In the genomic region with DNA sequence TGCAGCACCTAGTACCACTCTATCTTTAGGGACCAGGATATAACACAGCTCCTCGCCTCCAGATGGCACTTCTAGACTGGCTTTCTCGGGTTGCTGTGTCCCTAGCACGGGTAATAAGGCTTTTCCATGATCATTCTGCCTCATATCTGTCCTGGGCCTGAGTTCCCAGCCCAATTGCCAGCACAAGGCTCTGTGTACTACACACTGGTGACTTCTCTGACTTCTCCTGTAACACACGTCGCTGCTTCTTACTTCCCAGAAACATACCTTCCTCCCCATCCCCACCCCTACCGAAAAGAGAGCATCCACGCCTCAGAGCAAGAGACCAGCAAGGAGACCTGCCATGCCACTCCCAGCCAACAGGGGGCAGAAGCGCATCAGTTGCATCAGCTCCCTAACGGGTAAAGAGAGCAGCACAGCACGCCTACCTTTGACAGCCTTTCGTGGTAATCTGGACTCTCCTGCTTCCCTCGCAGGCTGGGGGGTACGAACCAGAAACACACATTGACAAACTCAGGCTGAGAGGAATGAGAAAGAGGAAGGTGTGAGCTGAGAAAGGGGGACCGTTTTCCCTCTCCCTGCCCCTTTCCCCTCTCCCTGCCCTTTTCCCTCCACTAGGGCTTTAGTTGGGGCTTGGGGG, we compare ENCODE assay signal across 8 cellular contexts. TPM values are rescaled to one million over a fixed set of nuclear protein-coding genes. Genes with fewer than 3 reads are reported as not detected.
DNase-seq lines count a peak whose midpoint lies in the region; ATAC-seq and TF ChIP-seq lines count a peak whose summit lies in the region.

No MANE protein-coding gene starts in this region.

- CTCF ChIA-PET in HEK293 (lab: Yijun Ruan, JAX), result interaction anchor here (0.6 to 8.5 kb wide), 36 partner anchors 8 to 219 kb away, joined by 3 to 94 read pairs (median 5); a partner anchor contains a TSS

- WGBS in heart right ventricle, 2 donors, result 24 to 26% methylated on average over 14 of the region's 14 CpGs
- 11 to 16% methylated on average over 14 of the region's 14 CpGs for WGBS in aorta, 2 donors

- H3K27ac Mint-ChIP-seq in activated naive CD8-positive, alpha-beta T cell, result peak overlapping the region; percentile 13

- no peaks in the 10 kb centered on the region for H3F3A ChIP-seq in SU-DHL-6 (ENCODE audit: insufficient read depth)

- H3K4me3 Mint-ChIP-seq in activated naive CD8-positive, alpha-beta T cell, result no peak overlapping the region

- no peaks in the 10 kb centered on the region for H3K27me3 ChIP-seq in SU-DHL-6 (ENCODE audit: low read length)
- H3K27me3 ChIP-seq in heart right ventricle, result no peaks in the 10 kb centered on the region
- no peaks in the 10 kb centered on the region for H3K27me3 ChIP-seq in aorta (ENCODE audit: control insufficient read depth in 1 of 2, insufficient read depth in 2 of 2, low read length in 1 of 2)

- no peaks in the 10 kb centered on the region for H3K79me2 ChIP-seq in SU-DHL-6 (ENCODE audit: insufficient read depth, low read length)

- H3K9me3 Mint-ChIP-seq in activated naive CD8-positive, alpha-beta T cell (ENCODE audit: low read depth), result no peaks in the 10 kb centered on the region

- H3K27ac ChIP-seq in HEK293 (ENCODE audit: extremely low read depth, low read depth, low read length), result no peak overlapping the region
- H3K27ac ChIP-seq in SU-DHL-6 (ENCODE audit: low read depth, low read length), result no peak overlapping the region
- H3K27ac ChIP-seq in heart right ventricle, result no peak overlapping the region
- H3K27ac ChIP-seq in aorta (ENCODE audit: low read depth in 1 of 2, low read length in 2 of 2), result peak overlapping the region in 1 of 2 donors; percentile 76

- ATAC-seq in heart right ventricle, result peak; percentile 81 to 93 (median 84)
- peak; percentile 90 for ATAC-seq in aorta (ENCODE audit: low FRiP score)

- no peaks in the 10 kb centered on the region for H4K20me1 ChIP-seq in SU-DHL-6 (ENCODE audit: low read depth, low read length)

- H3K4me3 ChIP-seq in HEK293 (ENCODE audit: low read depth, low read length) (no peak overlapping the region), SU-DHL-6 (ENCODE audit: insufficient read depth, low read length, poor library complexity, severe bottlenecking) (no peak overlapping the region), heart right ventricle (no peak overlapping the region), aorta (ENCODE audit: low read length in 2 of 2) (no peak overlapping the region)

- peak overlapping the region; percentile 28; the same call in 1 of the 2 replicates for H3K9ac ChIP-seq in SU-DHL-6 (ENCODE audit: low read length)

- H3K27me3 Mint-ChIP-seq in activated naive CD8-positive, alpha-beta T cell, result no peaks in the 10 kb centered on the region

- DNase-seq in DMS79 treated with DMSO at 0.1 percent for 48 hours (lab: John Stamatoyannopoulos, UW) (peak; percentile 41), NCI-H1417 treated with DMSO at 0.1 percent for 48 hours (lab: John Stamatoyannopoulos, UW) (peak; percentile 18), heart right ventricle (peak; percentile 84), putamen (ENCODE audit: low spot score) (peak; percentile 45), aorta (peak; percentile 91 to 96)

- POLR2A ChIA-PET in HEK293 (lab: Yijun Ruan, JAX), result interaction anchor here (0.9 to 3.4 kb wide), 4 partner anchors 12 to 54 kb away, joined by 3 to 16 read pairs (median 4); a partner anchor contains a TSS

- H3K36me3 ChIP-seq in HEK293 (ENCODE audit: control insufficient read depth in 2 of 2, insufficient read depth in 1 of 2, low read length in 2 of 2) (peaks cover 0 to 5% of the 10 kb centered on the region in 2 experiments; a peak in 1 of 3 replicates), SU-DHL-6 (ENCODE audit: low read length) (no peaks in the 10 kb centered on the region), heart right ventricle (peaks cover 0 to 39% (median 0%) of the 10 kb centered on the region in 9 donors), aorta (ENCODE audit: control insufficient read depth in 1 of 2, insufficient read depth in 2 of 2, low read length in 1 of 2) (no peaks in the 10 kb centered on the region)

- H3K9me2 ChIP-seq in SU-DHL-6 (replicated peaks; ENCODE audit: insufficient read depth, low read length), result no peaks in the 10 kb centered on the region

- H3K4me1 ChIP-seq in HEK293 (ENCODE audit: control insufficient read depth, insufficient read depth, low read length) (no peaks in the 10 kb centered on the region), heart right ventricle (peaks cover 0 to 7% (median 2%) of the 10 kb centered on the region in 9 donors), aorta (ENCODE audit: control insufficient read depth in 1 of 2, insufficient read depth in 2 of 2, low read length in 2 of 2) (no peaks in the 10 kb centered on the region)

- intact Hi-C loops in heart right ventricle (cut with DNase I) (loop anchor here in 7 of 10 donors (1.0 to 5.0 kb wide), 7 partner anchors 31 to 128 kb away; no protein-coding TSS in a partner anchor), aorta (cut with DNase I) (loop anchor here (2.0 to 10.0 kb wide), 5 partner anchors 33 to 95 kb away; no protein-coding TSS in a partner anchor)

- H3K4me2 ChIP-seq in SU-DHL-6 (ENCODE audit: low read depth, low read length, poor library complexity, severe bottlenecking), result peak overlapping the region; percentile 34

- H3K36me3 Mint-ChIP-seq in activated naive CD8-positive, alpha-beta T cell, result peaks cover 3% of the 10 kb centered on the region

- TF ChIP-seq CTCF in HEK293 (tag by site-specific recombination; IDR thresholded peaks at IDR 0.05), result peak; percentile 99
- peak; percentile 96 for TF ChIP-seq CTCF in SU-DHL-6 (IDR thresholded peaks at IDR 0.05; ENCODE audit: insufficient read depth, low read length, poor library complexity, severe bottlenecking)
- TF ChIP-seq CTCF in heart right ventricle (IDR thresholded peaks at IDR 0.05), result peak; percentile 89 to 97 (median 94)

- H2AFZ ChIP-seq in SU-DHL-6 (ENCODE audit: low read depth, low read length, severe bottlenecking), result peak overlapping the region; percentile 81

- H3K9me3 ChIP-seq in HEK293 (ENCODE audit: control insufficient read depth, insufficient read depth, low read depth, low read length) (no peaks in the 10 kb centered on the region), SU-DHL-6 (ENCODE audit: insufficient read depth, low read length) (no peaks in the 10 kb centered on the region), heart right ventricle (no peaks in the 10 kb centered on the region), aorta (ENCODE audit: control insufficient read depth, low read length) (no peaks in the 10 kb centered on the region)

- H3K4me1 Mint-ChIP-seq in activated naive CD8-positive, alpha-beta T cell (ENCODE audit: low read depth), result peaks cover 6% of the 10 kb centered on the region

TF ChIP-seq in HEK293, 187 proteins besides CTCF, POLR2A, EP300 and RAD21 (continues in another document):
- TF ChIP-seq SP7 (tag by site-specific recombination; IDR thresholded peaks at IDR 0.05) (peak; percentile 69), ZNF274 (IDR thresholded peaks at IDR 0.05; ENCODE audit: low read length) (no peak), ZNF274 (tag by site-specific recombination; IDR thresholded peaks at IDR 0.05; ENCODE audit: borderline replicate concordance) (no peak), MZF1 (tag by site-specific recombination; IDR thresholded peaks at IDR 0.05; ENCODE audit: borderline replicate concordance) (0 out of 2 replicates have a peak, but pooled peaks have one; percentile 54), ZIC2 (tag by site-specific recombination; IDR thresholded peaks at IDR 0.05) (peak; percentile 68), FEZF1 (tag by site-specific recombination; IDR thresholded peaks at IDR 0.05) (peak; percentile 91), ZNF600 (tag by site-specific recombination; IDR thresholded peaks at IDR 0.05) (peak; percentile 99), ZNF660 (tag by site-specific recombination; IDR thresholded peaks at IDR 0.05) (peak; percentile 76), ZNF324 (tag by site-specific recombination; IDR thresholded peaks at IDR 0.05) (0 out of 2 replicates have a peak, but pooled peaks have one; percentile 36), ZFHX2 (tag by site-specific recombination; conservative IDR thresholded peaks at IDR 0.05) (peak; percentile 75), ZNF654 (tag by site-specific recombination; IDR thresholded peaks at IDR 0.05; ENCODE audit: low read depth) (peak; percentile 78), ZNF19 (tag by site-specific recombination; IDR thresholded peaks at IDR 0.05; ENCODE audit: low read depth) (no peak)
- TF ChIP-seq, protein P1, sequence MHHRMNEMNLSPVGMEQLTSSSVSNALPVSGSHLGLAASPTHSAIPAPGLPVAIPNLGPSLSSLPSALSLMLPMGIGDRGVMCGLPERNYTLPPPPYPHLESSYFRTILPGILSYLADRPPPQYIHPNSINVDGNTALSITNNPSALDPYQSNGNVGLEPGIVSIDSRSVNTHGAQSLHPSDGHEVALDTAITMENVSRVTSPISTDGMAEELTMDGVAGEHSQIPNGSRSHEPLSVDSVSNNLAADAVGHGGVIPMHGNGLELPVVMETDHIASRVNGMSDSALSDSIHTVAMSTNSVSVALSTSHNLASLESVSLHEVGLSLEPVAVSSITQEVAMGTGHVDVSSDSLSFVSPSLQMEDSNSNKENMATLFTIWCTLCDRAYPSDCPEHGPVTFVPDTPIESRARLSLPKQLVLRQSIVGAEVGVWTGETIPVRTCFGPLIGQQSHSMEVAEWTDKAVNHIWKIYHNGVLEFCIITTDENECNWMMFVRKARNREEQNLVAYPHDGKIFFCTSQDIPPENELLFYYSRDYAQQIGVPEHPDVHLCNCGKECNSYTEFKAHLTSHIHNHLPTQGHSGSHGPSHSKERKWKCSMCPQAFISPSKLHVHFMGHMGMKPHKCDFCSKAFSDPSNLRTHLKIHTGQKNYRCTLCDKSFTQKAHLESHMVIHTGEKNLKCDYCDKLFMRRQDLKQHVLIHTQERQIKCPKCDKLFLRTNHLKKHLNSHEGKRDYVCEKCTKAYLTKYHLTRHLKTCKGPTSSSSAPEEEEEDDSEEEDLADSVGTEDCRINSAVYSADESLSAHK (tag by site-specific recombination; IDR thresholded peaks at IDR 0.05), result peak; percentile 40; the same call in 1 of the 2 replicates

RNA-seq across cellular contexts. Expression of a gene that starts 21.2 kb away (rescaled TPM):
- 10 to 100 TPM; 13.8 to 28.9 (median 20.4) TPM for total RNA-seq in heart right ventricle
- polyA plus RNA-seq in heart right ventricle, result 1 to 10 TPM; 2.7 to 8.2 TPM
- 10 to 100 TPM; 34.0 to 46.3 TPM for total RNA-seq in aorta
- 10 to 100 TPM in 1 of 2 donors, 1 to 10 TPM in 1; 4.1 to 15.7 TPM for polyA plus RNA-seq in aorta

RNA-seq across cellular contexts. Expression of a gene that starts 21.4 kb away (rescaled TPM):
- total RNA-seq in heart right ventricle (10 to 100 TPM in 3 of 10 donors, 1 to 10 TPM in 7; 8.3 to 15.1 (median 9.5) TPM), aorta (10 to 100 TPM; 52.7 to 74.4 TPM)
- polyA plus RNA-seq in heart right ventricle (10 to 100 TPM in 1 of 2 donors, 1 to 10 TPM in 1; 8.0 to 76.4 TPM), aorta (100 to 1,000 TPM in 1 of 2 donors, 1 to 10 TPM in 1; 5.0 to 118 TPM)

RNA-seq across cellular contexts. Expression of a gene that starts 47.7 kb away (rescaled TPM):
- total RNA-seq in heart right ventricle (1 to 10 TPM in 7 of 10 donors, under 1 TPM in 3; 0.56 to 8.4 (median 1.1) TPM), aorta (1 to 10 TPM; 3.2 to 5.8 TPM)
- polyA plus RNA-seq in heart right ventricle (under 1 TPM; 0.55 to 0.73 TPM), aorta (1 to 10 TPM; 1.4 to 4.9 TPM)

RNA-seq across cellular contexts. Expression of a gene that starts 56.0 kb away (rescaled TPM):
- total RNA-seq in heart right ventricle (not detected), aorta (1 to 10 TPM in 1 of 2 donors, under 1 TPM in 1; 0.63 to 1.2 TPM)
- polyA plus RNA-seq in heart right ventricle (under 1 TPM in 1 of 2 donors, not detected in 1; 0.03 TPM), aorta (1 to 10 TPM; 1.5 to 3.4 TPM)

Comparison
In these comparisons a context has a peak if more than half of its experiments do, and no peak if none do; other contexts are left out.
1. DNase-seq: peak in every context shown above with its lines; median percentile 94 in aorta; 84 in heart right ventricle; 45 in putamen; 41 in DMS79 treated with DMSO at 0.1 percent for 48 hours; 18 in NCI-H1417 treated with DMSO at 0.1 percent for 48 hours.